8 cellular contexts compared by ENCODE assay signal in the genomic region with DNA sequence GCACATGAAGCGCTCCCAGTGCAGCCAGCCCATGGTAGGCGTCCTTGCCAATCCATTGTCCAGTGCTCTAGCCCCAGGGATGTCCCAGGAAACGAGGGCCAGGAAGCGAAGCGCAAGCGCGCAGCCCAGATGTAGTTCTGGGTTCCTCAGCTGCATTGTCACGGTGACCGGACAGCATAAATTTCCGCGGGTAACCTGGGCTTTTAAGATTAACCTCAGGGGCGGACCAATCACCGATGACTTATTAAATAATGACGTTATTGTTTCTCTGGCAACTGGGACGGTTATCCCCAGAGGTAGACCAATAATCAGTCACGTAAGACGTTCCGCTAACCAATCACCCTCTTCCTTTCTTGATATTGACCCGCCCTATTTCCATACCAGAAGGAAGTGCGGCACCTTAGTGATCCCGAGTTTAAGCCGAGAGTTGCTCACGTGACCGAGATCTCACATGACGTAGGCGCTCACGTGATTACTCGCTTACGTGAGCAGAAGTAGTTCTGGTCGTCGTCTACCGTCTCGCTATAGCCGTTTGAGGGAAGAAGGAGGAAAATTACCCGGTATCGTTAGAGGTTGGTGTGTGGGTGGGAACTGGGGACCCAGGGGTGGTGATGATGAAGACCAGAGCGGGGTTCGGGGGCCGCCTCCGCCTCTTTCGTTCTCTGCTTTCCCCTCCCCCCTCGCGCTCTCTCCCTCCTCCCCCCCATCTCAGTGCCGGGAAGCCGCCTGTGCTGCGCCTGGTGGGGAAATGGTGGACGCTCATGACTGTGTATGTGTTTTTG. TPM values are rescaled to one million over a fixed set of nuclear protein-coding genes. Genes with fewer than 3 reads are reported as not detected.
DNase-seq lines count a peak whose midpoint lies in the region; ATAC-seq and TF ChIP-seq lines count a peak whose summit lies in the region.

Gene GLA (minus strand): TSS at position 178 of the 782 bp plus-strand sequence. CDS start 22 bp downstream, at position 156.
Gene HNRNPH2 (plus strand): TSS at position 475 of the 782 bp plus-strand sequence. CDS start 3,767 bp downstream, outside the sequence.

- H3K4me1 ChIP-seq in CD8-positive, alpha-beta T cell (ENCODE audit: insufficient read depth, low read length) = peaks cover 24% of the 10 kb centered on the region
- H3K4me1 ChIP-seq in lung (ENCODE audit: control insufficient read depth in 2 of 2, insufficient read depth in 2 of 2, low read length in 2 of 2) = peaks cover 0 to 4% of the 10 kb centered on the region in 2 donors

- no peaks in the 10 kb centered on the region for H3K36me3 ChIP-seq in CD8-positive, alpha-beta T cell (ENCODE audit: insufficient read depth, low read length)
- peaks cover 0 to 5% of the 10 kb centered on the region in 2 donors for H3K36me3 ChIP-seq in lung (ENCODE audit: control insufficient read depth in 2 of 2, insufficient read depth in 2 of 2, low read length in 2 of 2)

- peak within 1 kb of the TSS; percentile 98 for H3K27ac ChIP-seq in CD8-positive, alpha-beta T cell (ENCODE audit: low read depth, low read length)
- peak within 1 kb of the TSS; percentile 90 to 95 for H3K27ac ChIP-seq in lung (ENCODE audit: low read depth in 1 of 2, low read length in 1 of 2)

- TF ChIP-seq CTCF in CD8-positive, alpha-beta T cell (IDR thresholded peaks at IDR 0.05) = no peak
- TF ChIP-seq CTCF in lung (IDR thresholded peaks at IDR 0.05; ENCODE audit: control extremely low read depth, extremely low read depth) = no peak

- intact Hi-C loops in CD8-positive, alpha-beta T cell (cut with DNase I, micrococcal nuclease) = loop anchor here (1.0 to 10.0 kb wide), 12 partner anchors 10 to 586 kb away; partner anchors contain the start of genes TIMM8A (in 2 of the 2), ARMCX2 (in 1 of the 2), CENPI (in 1 of the 2) and CSTF2 (in 1 of the 2)

- peak within 1 kb of the TSS; percentile 91 for H3K4me3 ChIP-seq in CD8-positive, alpha-beta T cell (ENCODE audit: low read depth, low read length)
- H3K4me3 ChIP-seq in lung = peak within 1 kb of the TSS; percentile 50

- ATAC-seq in CD8-positive, alpha-beta T cell = peak; percentile 88
- ATAC-seq in GM19468 (IDR thresholded peaks at IDR 0.05; ENCODE audit: extremely low read depth, unreplicated experiment) (peak; percentile 90), lung (ENCODE audit: insufficient read depth, low FRiP score) (peak; percentile 94)

- no peaks in the 10 kb centered on the region for H3K27me3 Mint-ChIP-seq in CD8-positive, alpha-beta T cell (ENCODE audit: low read depth)

- 0 to 29% methylated on average over 39 to 47 of the region's 47 CpGs for WGBS in lung, 2 donors

- no peaks in the 10 kb centered on the region for H3K9me3 ChIP-seq in CD8-positive, alpha-beta T cell (ENCODE audit: low read length)
- no peaks in the 10 kb centered on the region for H3K9me3 ChIP-seq in lung (ENCODE audit: control insufficient read depth in 2 of 2, insufficient read depth in 1 of 2, low read length in 1 of 2)

- no peaks in the 10 kb centered on the region for H3K9me3 Mint-ChIP-seq in CD8-positive, alpha-beta T cell

- H3K36me3 Mint-ChIP-seq in CD8-positive, alpha-beta T cell = peaks cover 34% of the 10 kb centered on the region

- CTCF ChIA-PET in CD8-positive, alpha-beta T cell (lab: Charles Lee) = interaction anchor here (1.2 kb wide), 1 partner anchor 17 kb away, joined by 3 read pairs; the partner anchor contains the start of gene RPL36A

- peak within 1 kb of the TSS; percentile 99 for H3K27ac Mint-ChIP-seq in CD8-positive, alpha-beta T cell

- peak; percentile 74 to 92 (median 81) for DNase-seq in CD8-positive, alpha-beta T cell
- DNase-seq in HS-5 (ENCODE audit: low read depth) (peak; percentile 92), lung (ENCODE audit: low spot score) (peak; percentile 91)
- DNase-seq in NK-92 treated with Interleukin-12 subunit alpha and Interleukin-12 subunit beta, amount 100 ng/mL, for 24 hours (lab: John Stamatoyannopoulos, UW) = peak; percentile 76
- DNase-seq in activated CD8-positive, alpha-beta memory T cell treated with anti-CD3 and anti-CD28 coated beads for 24 hours = peak; percentile 90
- peak; percentile 78 for DNase-seq in effector CD8-positive, alpha-beta T cell (lab: John Stamatoyannopoulos, UW)
- DNase-seq in stimulated activated CD4-positive, alpha-beta T cell treated with anti-CD3 and anti-CD28 coated beads, TNF-alpha, amount 100 ng/mL, for 4 hours (ENCODE audit: low read depth in 3 of 3) = peak; percentile 45 to 78 (median 76)

- peak within 1 kb of the TSS; percentile 93 for H3K4me3 Mint-ChIP-seq in CD8-positive, alpha-beta T cell

- POLR2A ChIA-PET in CD8-positive, alpha-beta T cell (lab: Charles Lee) = interaction anchor here (1.6 kb wide), 1 partner anchor 17 kb away, joined by 6 read pairs; the partner anchor contains the start of gene RPL36A

- H3K27me3 ChIP-seq in CD8-positive, alpha-beta T cell (ENCODE audit: insufficient read depth, low read length) = no peaks in the 10 kb centered on the region
- no peaks in the 10 kb centered on the region for H3K27me3 ChIP-seq in lung (ENCODE audit: control insufficient read depth, insufficient read depth)

- peaks cover 37% of the 10 kb centered on the region for H3K4me1 Mint-ChIP-seq in CD8-positive, alpha-beta T cell (ENCODE audit: low read depth)

RNA-seq across cellular contexts. Expression of gene GLA, which starts in this region (rescaled TPM):
- 10 to 100 TPM; 31.7 to 32.0 TPM for total RNA-seq in CD8-positive, alpha-beta T cell
- 10 to 100 TPM; 26.4 to 42.8 TPM for total RNA-seq in lung
- 10 to 100 TPM; 51.7 to 55.7 TPM for polyA plus RNA-seq in lung

RNA-seq across cellular contexts. Expression of gene HNRNPH2, which starts in this region (rescaled TPM):
- 10 to 100 TPM; 43.2 to 47.3 TPM for total RNA-seq in CD8-positive, alpha-beta T cell
- 10 to 100 TPM; 59.3 to 86.1 TPM for total RNA-seq in lung
- 100 to 1,000 TPM in 1 of 2 donors, 10 to 100 TPM in 1; 38.0 to 102 TPM for polyA plus RNA-seq in lung

Comparison
In these comparisons a context has a peak if more than half of its experiments do, and no peak if none do; other contexts are left out.
1. Peak in every context shown above with its lines: DNase-seq, ATAC-seq, H3K4me3 ChIP-seq and H3K27ac ChIP-seq.